Comparison of ENCODE assay signal across 35 cellular contexts in the genomic region with DNA sequence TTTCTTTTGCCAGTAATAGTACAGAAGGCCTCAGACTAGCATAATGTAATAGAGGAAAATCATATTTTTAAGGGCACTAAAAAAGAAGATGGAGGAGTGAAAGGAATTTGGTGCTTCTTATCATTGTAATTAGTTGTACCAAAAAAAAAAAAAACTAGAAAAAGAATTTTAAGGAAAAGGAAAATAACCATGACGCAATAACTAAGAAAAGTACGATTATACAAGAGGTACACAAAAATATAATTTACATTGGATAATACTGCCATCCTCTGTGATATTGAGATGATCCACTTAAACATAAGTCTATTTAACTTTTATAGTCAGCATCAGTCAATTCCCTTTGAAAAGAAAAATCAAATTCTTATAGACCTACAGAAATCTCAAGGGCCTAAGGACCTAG.
"Had no signal": no experiment of that assay in that cellular context is flagged by ENCODE, and none has a peak within 500 bp of the region (broad histone marks: within the 10 kb centered on the region; RNA-seq: fewer than 3 reads in every experiment).

No MANE protein-coding gene starts in this region.

- H3K4me3 ChIP-seq: MG63 had no signal

- DNase-seq: Karpas-422, Kasumi-1, MG63, MM.1S, MV-4-11, NCI-H1048, NCI-H1092, NCI-H1092 treated with DMSO at 0.1 percent for 48 hours, NCI-H1105, NCI-H1105 treated with DMSO at 0.1 percent for 48 hours, NCI-H1417, NCI-H1417 treated with DMSO at 0.1 percent for 48 hours, NCI-H1436, NCI-H1436 treated with DMSO at 0.1 percent for 48 hours, NCI-H146, NCI-H1694, NCI-H1694 treated with DMSO at 0.1 percent for 48 hours, NCI-H187, NCI-H187 treated with DMSO at 0.1 percent for 48 hours, NCI-H1930, NCI-H2029, NCI-H2029 treated with DMSO at 0.1 percent for 48 hours, NCI-H2081, NCI-H2081 treated with DMSO at 0.1 percent for 48 hours, NCI-H2107, NCI-H2171, NCI-H2171 treated with DMSO at 0.1 percent for 48 hours, NCI-H2227 treated with DMSO at 0.1 percent for 48 hours, NCI-H226, NCI-H345, NCI-H446, NCI-H446 treated with DMSO at 0.1 percent for 48 hours, NCI-H510A, NCI-H510A treated with DMSO at 0.1 percent for 48 hours, NCI-H524 had no signal

- H3K36me3 ChIP-seq: MG63 had no signal
